ENCODE assay signal across 8 cellular contexts in genomic region chr12:25384954-25385216, GRCh38.
DNase-seq lines count a peak whose midpoint lies in the region; ATAC-seq, FAIRE-seq and TF ChIP-seq lines count a peak whose summit lies in the region.

No MANE protein-coding gene starts in this region.

- H2AFZ ChIP-seq in astrocyte (ENCODE audit: low read depth, low read length), result peak overlapping the region; percentile 59

- TF ChIP-seq CTCF in astrocyte (IDR thresholded peaks at IDR 0.05; ENCODE audit: insufficient read depth, low read depth, low read length), result no peak
- TF ChIP-seq CTCF in liver (IDR thresholded peaks at IDR 0.05; ENCODE audit: low read depth, low read length, missing input control), result no peak
- TF ChIP-seq CTCF in thyroid gland (IDR thresholded peaks at IDR 0.05), result no peak

- peak; percentile 60 for FAIRE-seq in astrocyte (lab: Jason Lieb, UNC)

- peak overlapping the region; percentile 96 for H3K4me2 ChIP-seq in astrocyte (ENCODE audit: low read length)

- TF ChIP-seq POLR2A in thyroid gland (IDR thresholded peaks at IDR 0.05), result no peak

- H3K36me3 ChIP-seq in astrocyte (ENCODE audit: insufficient read depth, low read length), result no peaks in the 10 kb centered on the region
- no peaks in the 10 kb centered on the region for H3K36me3 ChIP-seq in liver (ENCODE audit: control insufficient read depth in 4 of 4, insufficient read depth in 3 of 4, low read depth in 1 of 4, low read length in 3 of 4)
- no peaks in the 10 kb centered on the region for H3K36me3 ChIP-seq in thyroid gland

- peak overlapping the region; percentile 100 for H3K9ac ChIP-seq in astrocyte (ENCODE audit: low read length)
- peak overlapping the region; percentile 78 to 86 for H3K9ac ChIP-seq in liver (ENCODE audit: low read depth in 1 of 2, low read length in 2 of 2)

- peaks cover 11% of the 10 kb centered on the region for H3K4me1 ChIP-seq in astrocyte (ENCODE audit: insufficient read depth, low read length)
- peaks cover 0 to 23% (median 7%) of the 10 kb centered on the region in 4 donors for H3K4me1 ChIP-seq in liver (ENCODE audit: control insufficient read depth in 4 of 4, insufficient read depth in 4 of 4, low read length in 3 of 4)
- peaks cover 0 to 4% of the 10 kb centered on the region in 2 donors for H3K4me1 ChIP-seq in thyroid gland

- H3K27ac ChIP-seq in astrocyte (ENCODE audit: low read depth, low read length) (peak overlapping the region; percentile 100), liver (ENCODE audit: low read depth in 1 of 2, low read length in 2 of 2) (peak overlapping the region; percentile 99 to 100), thyroid gland (peak overlapping the region; percentile 98 to 100 (median 99))

- H3K4me1 Mint-ChIP-seq in activated T-cell treated with anti-CD3 and anti-CD28 coated beads, Interleukin-2, amount 50 U/mL, for 24 hours (ENCODE audit: low read depth), result peaks cover 67% of the 10 kb centered on the region
- peaks cover 8% of the 10 kb centered on the region for H3K4me1 Mint-ChIP-seq in astrocyte (ENCODE audit: low read depth, unreplicated experiment)

- H3K36me3 Mint-ChIP-seq in activated T-cell treated with anti-CD3 and anti-CD28 coated beads, Interleukin-2, amount 50 U/mL, for 24 hours (ENCODE audit: low read depth), result peaks cover 2% of the 10 kb centered on the region
- no peaks in the 10 kb centered on the region for H3K36me3 Mint-ChIP-seq in astrocyte (ENCODE audit: low read depth, unreplicated experiment)

- no peaks in the 10 kb centered on the region for H3K27me3 ChIP-seq in astrocyte (ENCODE audit: insufficient read depth, low read length)
- no peaks in the 10 kb centered on the region for H3K27me3 ChIP-seq in liver (ENCODE audit: control insufficient read depth in 4 of 4, insufficient read depth in 4 of 4, low read length in 3 of 4)
- H3K27me3 ChIP-seq in thyroid gland, result no peaks in the 10 kb centered on the region

- 11% methylated on average over 9 of the region's 9 CpGs for WGBS in liver
- 19 to 27% methylated on average over 9 of the region's 9 CpGs for WGBS in thyroid gland, 2 donors

- intact Hi-C loops in thyroid gland (cut with DNase I), result loop anchor here (5.0 kb wide), 1 partner anchor 133 kb away; the partner anchor contains the start of gene KRAS

- H3K79me2 ChIP-seq in astrocyte (ENCODE audit: insufficient read depth, low read length), result no peaks in the 10 kb centered on the region

- H3K4me3 Mint-ChIP-seq in activated T-cell treated with anti-CD3 and anti-CD28 coated beads, Interleukin-2, amount 50 U/mL, for 24 hours, result peak overlapping the region; percentile 88
- peak overlapping the region; percentile 93 for H3K4me3 Mint-ChIP-seq in astrocyte (ENCODE audit: unreplicated experiment)

- H3K27me3 Mint-ChIP-seq in activated T-cell treated with anti-CD3 and anti-CD28 coated beads, Interleukin-2, amount 50 U/mL, for 24 hours, result no peaks in the 10 kb centered on the region
- H3K27me3 Mint-ChIP-seq in astrocyte (ENCODE audit: low read depth, unreplicated experiment), result peaks cover 8% of the 10 kb centered on the region

- H3K9me3 Mint-ChIP-seq in activated T-cell treated with anti-CD3 and anti-CD28 coated beads, Interleukin-2, amount 50 U/mL, for 24 hours, result peaks cover 2% of the 10 kb centered on the region
- H3K9me3 Mint-ChIP-seq in astrocyte (ENCODE audit: unreplicated experiment), result peaks cover 3% of the 10 kb centered on the region

- TF ChIP-seq RAD21 in liver (IDR thresholded peaks at IDR 0.05), result no peak

- peak overlapping the region; percentile 72 for H3K4me3 ChIP-seq in astrocyte (ENCODE audit: insufficient read depth, low read depth, low read length)
- peak overlapping the region; percentile 46 to 84 (median 81) for H3K4me3 ChIP-seq in liver (ENCODE audit: low read depth in 1 of 3, low read length in 3 of 3)
- peak overlapping the region in 2 of 3 donors; percentile 67 to 71 for H3K4me3 ChIP-seq in thyroid gland (replicated peaks in 1 of 3)

- H3K27ac Mint-ChIP-seq in activated T-cell treated with anti-CD3 and anti-CD28 coated beads, Interleukin-2, amount 50 U/mL, for 24 hours, result peak overlapping the region; percentile 99
- peak overlapping the region; percentile 98 for H3K27ac Mint-ChIP-seq in astrocyte (ENCODE audit: unreplicated experiment)

- H3K9me3 ChIP-seq in astrocyte (ENCODE audit: insufficient read depth, low read depth, low read length) (no peaks in the 10 kb centered on the region), liver (ENCODE audit: control insufficient read depth in 4 of 4, low read length in 3 of 4) (no peaks in the 10 kb centered on the region), thyroid gland (no peaks in the 10 kb centered on the region)

- no peaks in the 10 kb centered on the region for H4K20me1 ChIP-seq in astrocyte (ENCODE audit: insufficient read depth, low read length)

- ATAC-seq in GM21390 (IDR thresholded peaks at IDR 0.05; ENCODE audit: unreplicated experiment), result no peak

- DNase-seq in activated T-cell treated with anti-CD3 and anti-CD28 coated beads, Interleukin-2, amount 50 U/mL, for 24 hours, result no peak
- no peak for DNase-seq in activated T-cell treated with anti-CD3 and anti-CD28 coated beads, Interleukin-2, amount 50 U/mL, for 1 hour
- DNase-seq in astrocyte (ENCODE audit: low read depth) (no peak), thyroid gland (no peak), T1000 (lab: John Stamatoyannopoulos, UW) (no peak)
- no peak for DNase-seq in activated CD4-positive, CD25-positive, alpha-beta regulatory T cell treated with anti-CD3 and anti-CD28 coated beads, Interleukin-2, amount 50 U/mL, for 72 hours

TF ChIP-seq in liver, 16 proteins besides CTCF, POLR2A, EP300 and RAD21:
- TF ChIP-seq RXRA (IDR thresholded peaks at IDR 0.05), result no peak
- no peak for TF ChIP-seq REST (IDR thresholded peaks at IDR 0.05)
- TF ChIP-seq, protein P1, sequence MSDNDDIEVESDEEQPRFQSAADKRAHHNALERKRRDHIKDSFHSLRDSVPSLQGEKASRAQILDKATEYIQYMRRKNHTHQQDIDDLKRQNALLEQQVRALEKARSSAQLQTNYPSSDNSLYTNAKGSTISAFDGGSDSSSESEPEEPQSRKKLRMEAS (IDR thresholded peaks at IDR 0.05), result no peak
- TF ChIP-seq SP1 (IDR thresholded peaks at IDR 0.05), result no peak
- no peak for TF ChIP-seq FOXA1 (IDR thresholded peaks at IDR 0.05)
